23 cellular contexts compared by ENCODE assay signal in the genomic region with DNA sequence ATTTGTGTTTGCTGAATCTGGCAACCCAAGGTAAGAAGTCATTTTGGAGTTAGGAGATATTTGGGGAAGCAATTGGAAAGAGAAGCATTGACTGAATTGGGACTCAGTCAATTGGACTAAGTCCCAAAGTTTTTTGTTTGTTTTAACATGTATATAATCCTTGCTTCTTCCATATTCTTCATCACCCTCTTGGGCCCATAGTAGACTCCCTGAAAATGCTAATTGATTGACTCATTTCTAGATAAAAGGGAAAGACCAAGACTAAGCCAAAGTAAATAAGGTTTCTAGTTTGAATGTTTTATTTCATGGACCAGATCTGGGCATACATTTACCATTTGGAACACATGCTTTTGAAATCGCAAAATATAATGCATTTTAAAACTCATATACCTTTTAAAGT.
"Had no signal": no experiment of that assay in that cellular context is flagged by ENCODE, and none has a peak within 500 bp of the region (broad histone marks: within the 10 kb centered on the region; RNA-seq: fewer than 3 reads in every experiment).

No MANE protein-coding gene starts in this region.

- H3K4me2 ChIP-seq: PC-9 had no signal

- H3K4me1 Mint-ChIP-seq: activated B cell treated with CpG ODN at 0.5 μM for 24 hours; activated CD4-positive, alpha-beta T cell treated with anti-CD3 and anti-CD28 coated beads, Interleukin-2, amount 10 ng/mL, durations not matched to agents 7 days and 5 days; activated naive CD4-positive, alpha-beta T cell treated with anti-CD3 and anti-CD28 coated beads, Interleukin-2, amount 10 ng/mL, durations not matched to agents 7 days and 5 days; activated naive CD8-positive, alpha-beta T cell treated with anti-CD3 and anti-CD28 coated beads for 36 hours; T-helper 17 cell had no signal

- H3K27ac ChIP-seq: KMS-11, PC-9 had no signal

- H3K4me3 Mint-ChIP-seq: activated B cell treated with CpG ODN at 0.5 μM for 24 hours; activated CD4-positive, alpha-beta memory T cell treated with anti-CD3 and anti-CD28 coated beads for 36 hours; activated CD4-positive, alpha-beta T cell treated with anti-CD3 and anti-CD28 coated beads, Interleukin-2, amount 10 ng/mL, durations not matched to agents 7 days and 5 days; activated naive CD4-positive, alpha-beta T cell treated with anti-CD3 and anti-CD28 coated beads, Interleukin-2, amount 10 ng/mL, durations not matched to agents 7 days and 5 days; activated naive CD8-positive, alpha-beta T cell treated with anti-CD3 and anti-CD28 coated beads for 36 hours; activated T-cell treated with anti-CD3 and anti-CD28 coated beads, Interleukin-2, amount 50 U/mL, for 4 hours; T-helper 17 cell had no signal

- DNase-seq: activated B cell treated with CpG ODN at 0.5 μM for 24 hours; activated CD4-positive, alpha-beta memory T cell treated with anti-CD3 and anti-CD28 coated beads for 36 hours; activated CD4-positive, alpha-beta T cell treated with anti-CD3 and anti-CD28 coated beads, Interleukin-2, amount 10 ng/mL, durations not matched to agents 7 days and 5 days; activated CD8-positive, alpha-beta memory T cell treated with anti-CD3 and anti-CD28 coated beads for 24 hours; activated gamma-delta T cell; activated naive CD4-positive, alpha-beta T cell treated with anti-CD3 and anti-CD28 coated beads, Interleukin-2, amount 10 ng/mL, durations not matched to agents 7 days and 5 days; activated naive CD8-positive, alpha-beta T cell treated with anti-CD3 and anti-CD28 coated beads for 36 hours; activated T-cell treated with anti-CD3 and anti-CD28 coated beads, Interleukin-2, amount 50 U/mL, for 4 hours; caudate nucleus; NCI-H1092; NCI-H1417 treated with DMSO at 0.1 percent for 48 hours; NCI-H1694; NCI-H2029; NCI-H2107; NCI-H2171 treated with DMSO at 0.1 percent for 48 hours; NCI-H226; NCI-H510A; PC-9; SIG-M5; T-helper 17 cell; T-helper 9 cell had no signal

- H3K9ac ChIP-seq: KMS-11 had no signal

- H3K27ac Mint-ChIP-seq: activated B cell treated with CpG ODN at 0.5 μM for 24 hours; activated CD4-positive, alpha-beta memory T cell treated with anti-CD3 and anti-CD28 coated beads for 36 hours; activated CD4-positive, alpha-beta T cell treated with anti-CD3 and anti-CD28 coated beads, Interleukin-2, amount 10 ng/mL, durations not matched to agents 7 days and 5 days; activated naive CD4-positive, alpha-beta T cell treated with anti-CD3 and anti-CD28 coated beads, Interleukin-2, amount 10 ng/mL, durations not matched to agents 7 days and 5 days; activated naive CD8-positive, alpha-beta T cell treated with anti-CD3 and anti-CD28 coated beads for 36 hours; T-helper 17 cell had no signal

- H3K36me3 Mint-ChIP-seq: activated CD4-positive, alpha-beta memory T cell treated with anti-CD3 and anti-CD28 coated beads for 36 hours; activated naive CD4-positive, alpha-beta T cell treated with anti-CD3 and anti-CD28 coated beads, Interleukin-2, amount 10 ng/mL, durations not matched to agents 7 days and 5 days; activated naive CD8-positive, alpha-beta T cell treated with anti-CD3 and anti-CD28 coated beads for 36 hours had no signal

- FAIRE-seq: TTC549 had no signal

- H3K4me3 ChIP-seq: PC-9 had no signal

- H3K9me3 Mint-ChIP-seq: activated CD4-positive, alpha-beta memory T cell treated with anti-CD3 and anti-CD28 coated beads for 36 hours had no signal

- H3K27me3 Mint-ChIP-seq: activated B cell treated with CpG ODN at 0.5 μM for 24 hours; activated CD4-positive, alpha-beta memory T cell treated with anti-CD3 and anti-CD28 coated beads for 36 hours; activated CD4-positive, alpha-beta T cell treated with anti-CD3 and anti-CD28 coated beads, Interleukin-2, amount 10 ng/mL, durations not matched to agents 7 days and 5 days; activated naive CD4-positive, alpha-beta T cell treated with anti-CD3 and anti-CD28 coated beads, Interleukin-2, amount 10 ng/mL, durations not matched to agents 7 days and 5 days; activated naive CD8-positive, alpha-beta T cell treated with anti-CD3 and anti-CD28 coated beads for 36 hours; T-helper 17 cell had no signal

- ATAC-seq: activated T-cell treated with anti-CD3 and anti-CD28 coated beads, Interleukin-2, amount 50 U/mL, for 4 hours; T-helper 17 cell had no signal
